Comparison of ENCODE assay signal across 2 cellular contexts in genomic region chr20:36482044-36482473, GRCh38.
TF ChIP-seq lines count a peak whose summit lies in the region.

No MANE protein-coding gene starts in this region.

TF ChIP-seq in liver, 16 proteins besides CTCF, POLR2A, EP300 and RAD21:
- TF ChIP-seq HNF4A (conservative IDR thresholded peaks at IDR 0.05) (peak in 1 of 2 donors; percentile 46), REST (IDR thresholded peaks at IDR 0.05) (no peak), FOXA2 (IDR thresholded peaks at IDR 0.05) (no peak), YY1 (IDR thresholded peaks at IDR 0.05) (no peak), NR2F2 (IDR thresholded peaks at IDR 0.05) (no peak), RXRA (IDR thresholded peaks at IDR 0.05) (peak in 1 of 2 donors; percentile 81)
- TF ChIP-seq, protein P1, sequence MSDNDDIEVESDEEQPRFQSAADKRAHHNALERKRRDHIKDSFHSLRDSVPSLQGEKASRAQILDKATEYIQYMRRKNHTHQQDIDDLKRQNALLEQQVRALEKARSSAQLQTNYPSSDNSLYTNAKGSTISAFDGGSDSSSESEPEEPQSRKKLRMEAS (IDR thresholded peaks at IDR 0.05): peak; percentile 42
TF ChIP-seq in liver: peak in this region for 3.

TF ChIP-seq in HepG2, 621 proteins besides CTCF, POLR2A, EP300 and RAD21:
- TF ChIP-seq NR2F6 (IDR thresholded peaks at IDR 0.05) (no peak), NR2F6 (CRISPR knock-in tag; IDR thresholded peaks at IDR 0.05) (no peak), HDAC2 (CRISPR knock-in tag; IDR thresholded peaks at IDR 0.05) (no peak), ZNF383 (CRISPR knock-in tag; IDR thresholded peaks at IDR 0.05; ENCODE audit: borderline replicate concordance) (no peak), ZSCAN29 (CRISPR knock-in tag; conservative IDR thresholded peaks at IDR 0.05) (no peak), PPARG (CRISPR knock-in tag; conservative IDR thresholded peaks at IDR 0.05) (no peak), HOXA7 (CRISPR knock-in tag; IDR thresholded peaks at IDR 0.05) (no peak), ZNF558 (CRISPR knock-in tag; IDR thresholded peaks at IDR 0.05; ENCODE audit: borderline replicate concordance) (no peak), ZNF678 (CRISPR knock-in tag; IDR thresholded peaks at IDR 0.05) (no peak), ZSCAN12 (CRISPR knock-in tag; IDR thresholded peaks at IDR 0.05) (no peak), GABPB1 (CRISPR knock-in tag; IDR thresholded peaks at IDR 0.05) (no peak), PRMT3 (CRISPR knock-in tag; IDR thresholded peaks at IDR 0.05; ENCODE audit: borderline replicate concordance, low read depth) (no peak), NR0B2 (CRISPR knock-in tag; IDR thresholded peaks at IDR 0.05) (no peak), ZNF563 (CRISPR knock-in tag; IDR thresholded peaks at IDR 0.05) (no peak)
- TF ChIP-seq, protein P2, sequence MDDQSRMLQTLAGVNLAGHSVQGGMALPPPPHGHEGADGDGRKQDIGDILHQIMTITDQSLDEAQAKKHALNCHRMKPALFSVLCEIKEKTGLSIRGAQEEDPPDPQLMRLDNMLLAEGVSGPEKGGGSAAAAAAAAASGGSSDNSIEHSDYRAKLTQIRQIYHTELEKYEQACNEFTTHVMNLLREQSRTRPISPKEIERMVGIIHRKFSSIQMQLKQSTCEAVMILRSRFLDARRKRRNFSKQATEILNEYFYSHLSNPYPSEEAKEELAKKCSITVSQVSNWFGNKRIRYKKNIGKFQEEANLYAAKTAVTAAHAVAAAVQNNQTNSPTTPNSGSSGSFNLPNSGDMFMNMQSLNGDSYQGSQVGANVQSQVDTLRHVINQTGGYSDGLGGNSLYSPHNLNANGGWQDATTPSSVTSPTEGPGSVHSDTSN (CRISPR knock-in tag; IDR thresholded peaks at IDR 0.05; ENCODE audit: borderline replicate concordance): no peak
- TF ChIP-seq, protein P3, sequence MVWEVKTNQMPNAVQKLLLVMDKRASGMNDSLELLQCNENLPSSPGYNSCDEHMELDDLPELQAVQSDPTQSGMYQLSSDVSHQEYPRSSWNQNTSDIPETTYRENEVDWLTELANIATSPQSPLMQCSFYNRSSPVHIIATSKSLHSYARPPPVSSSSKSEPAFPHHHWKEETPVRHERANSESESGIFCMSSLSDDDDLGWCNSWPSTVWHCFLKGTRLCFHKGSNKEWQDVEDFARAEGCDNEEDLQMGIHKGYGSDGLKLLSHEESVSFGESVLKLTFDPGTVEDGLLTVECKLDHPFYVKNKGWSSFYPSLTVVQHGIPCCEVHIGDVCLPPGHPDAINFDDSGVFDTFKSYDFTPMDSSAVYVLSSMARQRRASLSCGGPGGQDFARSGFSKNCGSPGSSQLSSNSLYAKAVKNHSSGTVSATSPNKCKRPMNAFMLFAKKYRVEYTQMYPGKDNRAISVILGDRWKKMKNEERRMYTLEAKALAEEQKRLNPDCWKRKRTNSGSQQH (CRISPR knock-in tag; IDR thresholded peaks at IDR 0.05; ENCODE audit: low read depth): no peak
